10 cellular contexts compared by ENCODE assay signal in the genomic region with DNA sequence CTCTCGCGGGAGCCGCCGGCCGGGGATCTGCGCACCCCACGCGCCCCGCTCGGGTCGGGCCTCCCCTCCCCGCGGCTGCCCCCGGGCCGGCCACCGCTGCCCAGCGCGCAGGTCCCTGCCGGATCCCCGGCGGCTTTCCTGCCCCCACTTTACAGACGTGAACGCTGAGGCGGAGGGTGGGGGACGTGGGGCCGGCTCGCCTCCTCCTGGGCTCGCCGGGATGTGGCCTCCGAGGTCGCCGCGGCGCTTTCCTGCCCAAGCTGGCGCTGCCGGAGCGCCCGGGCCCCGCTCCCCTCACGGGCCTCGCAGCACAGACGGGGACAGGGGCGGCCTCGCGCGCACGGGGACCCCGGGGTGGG. TPM values are rescaled to one million over a fixed set of nuclear protein-coding genes. Genes with fewer than 3 reads are reported as not detected.
DNase-seq lines count a peak whose midpoint lies in the region; ATAC-seq and TF ChIP-seq lines count a peak whose summit lies in the region.
"Had no signal": no experiment of that assay in that cellular context is flagged by ENCODE, and none has a peak within 500 bp of the region (broad histone marks: within the 10 kb centered on the region; RNA-seq: fewer than 3 reads in every experiment).

No MANE protein-coding gene starts in this region.

- WGBS in ovary, 3 donors = 2 to 10% (median 4%) methylated on average over 17 to 48 of the region's 48 CpGs

- TF ChIP-seq CTCF in Peyer's patch (IDR thresholded peaks at IDR 0.05) (no peak), fibroblast of villous mesenchyme (IDR thresholded peaks at IDR 0.05; ENCODE audit: insufficient read depth, low read depth, low read length) (no peak), ovary (IDR thresholded peaks at IDR 0.05) (no peak)

- no peaks in the 10 kb centered on the region for H3K9me3 ChIP-seq in Peyer's patch
- no peaks in the 10 kb centered on the region for H3K9me3 ChIP-seq in ovary

- H3K4me3 ChIP-seq in Peyer's patch = peak overlapping the region; percentile 15 to 76 (median 48)
- H3K4me3 ChIP-seq in fibroblast of villous mesenchyme (ENCODE audit: low read depth, low read length) = peak overlapping the region; percentile 40
- peak overlapping the region; percentile 46 for H3K4me3 ChIP-seq in ovary

- no peak for TF ChIP-seq EP300 in ovary (IDR thresholded peaks at IDR 0.05)

- intact Hi-C loops in ovary (cut with DNase I) = no loop called here

- H3K27me3 ChIP-seq in Peyer's patch (no peaks in the 10 kb centered on the region), ovary (no peaks in the 10 kb centered on the region)

- no peak for TF ChIP-seq POLR2A in Peyer's patch (IDR thresholded peaks at IDR 0.05)
- no peak for TF ChIP-seq POLR2A in ovary (IDR thresholded peaks at IDR 0.05)

- H3K4me1 ChIP-seq in Peyer's patch (peaks cover 4 to 33% (median 7%) of the 10 kb centered on the region in 4 donors), ovary (ENCODE audit: insufficient read depth) (peaks cover 13% of the 10 kb centered on the region)

- H3K27ac ChIP-seq in Peyer's patch (peak overlapping the region in 2 of 4 donors; percentile 52 to 72), ovary (peak overlapping the region in 1 of 2 donors; percentile 48)

- no peak for ATAC-seq in HG03045 (IDR thresholded peaks at IDR 0.05; ENCODE audit: unreplicated experiment)
- no peak for ATAC-seq in HG02840 (IDR thresholded peaks at IDR 0.05; ENCODE audit: low FRiP score, unreplicated experiment)

- no peaks in the 10 kb centered on the region for H3K36me3 ChIP-seq in Peyer's patch
- no peaks in the 10 kb centered on the region for H3K36me3 ChIP-seq in ovary

- DNase-seq in AG20443 (ENCODE audit: low spot score) (peak; percentile 54), Peyer's patch (no peak), fibroblast of villous mesenchyme (ENCODE audit: low read depth) (no peak), ovary (peak in 2 of 5 donors; percentile 32 to 65), GF-D8 (lab: John Stamatoyannopoulos, UW) (no peak), A172 (ENCODE audit: low spot score) (no peak)
- DNase-seq: cerebellar nuclear complex, DMS79 treated with DMSO at 0.1 percent for 48 hours had no signal

RNA-seq across cellular contexts. Expression of gene RTN4RL1, which starts 26.7 kb away (rescaled TPM):
- total RNA-seq in Peyer's patch = not detected
- total RNA-seq in fibroblast of villous mesenchyme = 0.43 TPM in 1 of 2 replicates, not detected in the other
- 1 to 10 TPM in 5 of 7 donors, under 1 TPM in 1, not detected in 1; 0.92 to 4.1 (median 1.9) TPM for total RNA-seq in ovary
- polyA plus RNA-seq in ovary = under 1 TPM; 0.30 to 0.42 TPM
- 1.7 and 2.2 TPM in 2 replicates for total RNA-seq in A172 (2014; rRNA removed; shearing (Covaris generic))

RNA-seq across cellular contexts. Expression of gene DPH1, which starts 31.5 kb away (rescaled TPM):
- total RNA-seq in Peyer's patch (100 to 1,000 TPM in 1 of 4 donors, 10 to 100 TPM in 3; 25.9 to 130 (median 64.5) TPM), fibroblast of villous mesenchyme (45.1 and 58.7 TPM in 2 replicates), ovary (10 to 100 TPM; 42.4 to 77.7 (median 46.0) TPM)
- 10 to 100 TPM; 27.5 to 47.2 TPM for polyA plus RNA-seq in ovary
- 31.2 and 33.2 TPM in 2 replicates for total RNA-seq in A172 (2014; rRNA removed; shearing (Covaris generic))

RNA-seq across cellular contexts. Expression of gene OVCA2, which starts 43.4 kb away (rescaled TPM):
- total RNA-seq in Peyer's patch (10 to 100 TPM; 32.4 to 49.0 (median 37.8) TPM), fibroblast of villous mesenchyme (48.4 and 61.8 TPM in 2 replicates), ovary (10 to 100 TPM; 19.1 to 26.4 (median 21.2) TPM)
- polyA plus RNA-seq in ovary = 10 to 100 TPM; 13.2 to 28.3 TPM
- 104 and 128 TPM in 2 replicates for total RNA-seq in A172 (2014; rRNA removed; shearing (Covaris generic))

RNA-seq across cellular contexts. Expression of gene HIC1, which starts 56.5 kb away (rescaled TPM):
- 10 to 100 TPM in 2 of 4 donors, 1 to 10 TPM in 2; 6.8 to 40.4 (median 12.8) TPM for total RNA-seq in Peyer's patch
- total RNA-seq in fibroblast of villous mesenchyme = 81.6 and 102 TPM in 2 replicates
- 100 to 1,000 TPM in 1 of 7 donors, 10 to 100 TPM in 6; 35.0 to 108 (median 68.0) TPM for total RNA-seq in ovary
- 10 to 100 TPM in 1 of 2 donors, 1 to 10 TPM in 1; 3.9 to 16.3 TPM for polyA plus RNA-seq in ovary
- 7.3 and 12.5 TPM in 2 replicates for total RNA-seq in A172 (2014; rRNA removed; shearing (Covaris generic))
